Comparison of ENCODE assay signal across 8 cellular contexts in genomic region chr15:42133892-42134502, GRCh38. TPM values are rescaled to one million over a fixed set of nuclear protein-coding genes. Genes with fewer than 3 reads are reported as not detected.
DNase-seq lines count a peak whose midpoint lies in the region; ATAC-seq and TF ChIP-seq lines count a peak whose summit lies in the region.

No MANE protein-coding gene starts in this region.

- no peaks in the 10 kb centered on the region for H3K9me3 ChIP-seq in osteoblast (ENCODE audit: low read depth, low read length)

- no peak overlapping the region for H3K4me2 ChIP-seq in osteoblast (ENCODE audit: insufficient read depth, low read length)

- H3K27me3 ChIP-seq in osteoblast (ENCODE audit: insufficient read depth, low read length) = peaks cover 40% of the 10 kb centered on the region

- H3K9me3 Mint-ChIP-seq in activated CD4-positive, alpha-beta T cell treated with anti-CD3 and anti-CD28 coated beads, Interleukin-2, amount 10 ng/mL, durations not matched to agents 24 days and 14 days = no peaks in the 10 kb centered on the region
- no peaks in the 10 kb centered on the region for H3K9me3 Mint-ChIP-seq in endothelial cell (ENCODE audit: unreplicated experiment)

- TF ChIP-seq CTCF in GM12873 (IDR thresholded peaks at IDR 0.05; ENCODE audit: insufficient read depth, low read depth, low read length, missing control alignments) (peak; percentile 86), endothelial cell (IDR thresholded peaks at IDR 0.05; ENCODE audit: unreplicated experiment) (peak; percentile 62), osteoblast (IDR thresholded peaks at IDR 0.05; ENCODE audit: extremely low read depth, low read depth, low read length) (peak; percentile 73)

- no peaks in the 10 kb centered on the region for H3K4me1 ChIP-seq in osteoblast (ENCODE audit: insufficient read depth, low read length)

- H3K4me1 Mint-ChIP-seq in activated CD4-positive, alpha-beta T cell treated with anti-CD3 and anti-CD28 coated beads, Interleukin-2, amount 10 ng/mL, durations not matched to agents 24 days and 14 days = peaks cover 5% of the 10 kb centered on the region
- H3K4me1 Mint-ChIP-seq in endothelial cell (ENCODE audit: unreplicated experiment) = peaks cover 20% of the 10 kb centered on the region

- no peak overlapping the region for H3K27ac Mint-ChIP-seq in activated CD4-positive, alpha-beta T cell treated with anti-CD3 and anti-CD28 coated beads, Interleukin-2, amount 10 ng/mL, durations not matched to agents 24 days and 14 days
- no peak overlapping the region for H3K27ac Mint-ChIP-seq in endothelial cell (ENCODE audit: unreplicated experiment)

- H3K79me2 ChIP-seq in osteoblast (ENCODE audit: insufficient read depth, low read length) = no peaks in the 10 kb centered on the region

- H3K36me3 ChIP-seq in osteoblast (ENCODE audit: insufficient read depth, low read length) = no peaks in the 10 kb centered on the region

- H3K27me3 Mint-ChIP-seq in activated CD4-positive, alpha-beta T cell treated with anti-CD3 and anti-CD28 coated beads, Interleukin-2, amount 10 ng/mL, durations not matched to agents 24 days and 14 days = peaks cover 16% of the 10 kb centered on the region
- peaks cover 2% of the 10 kb centered on the region for H3K27me3 Mint-ChIP-seq in endothelial cell (ENCODE audit: unreplicated experiment)

- H3K4me3 ChIP-seq in osteoblast (ENCODE audit: insufficient read depth, low read length) = no peak overlapping the region

- H4K20me1 ChIP-seq in osteoblast (ENCODE audit: insufficient read depth, low read length) = no peaks in the 10 kb centered on the region

- no peaks in the 10 kb centered on the region for H3K36me3 Mint-ChIP-seq in activated CD4-positive, alpha-beta T cell treated with anti-CD3 and anti-CD28 coated beads, Interleukin-2, amount 10 ng/mL, durations not matched to agents 24 days and 14 days (ENCODE audit: low read depth)
- no peaks in the 10 kb centered on the region for H3K36me3 Mint-ChIP-seq in endothelial cell (ENCODE audit: low read depth, unreplicated experiment)

- DNase-seq in A172 (ENCODE audit: low spot score) = peak; percentile 23
- DNase-seq in NCI-H226 = peak; percentile 7
- DNase-seq in activated CD4-positive, alpha-beta T cell treated with anti-CD3 and anti-CD28 coated beads, Interleukin-2, amount 10 ng/mL, durations not matched to agents 24 days and 14 days = peak; percentile 90
- peak; percentile 86 for DNase-seq in endothelial cell (ENCODE audit: low spot score)
- peak; percentile 87 for DNase-seq in osteoblast (ENCODE audit: insufficient read length, low spot score, missing footprints)

- H3K4me3 Mint-ChIP-seq in activated CD4-positive, alpha-beta T cell treated with anti-CD3 and anti-CD28 coated beads, Interleukin-2, amount 10 ng/mL, durations not matched to agents 24 days and 14 days = no peak overlapping the region
- no peak overlapping the region for H3K4me3 Mint-ChIP-seq in endothelial cell (ENCODE audit: unreplicated experiment)

- H2AFZ ChIP-seq in osteoblast (ENCODE audit: low read length) = no peak overlapping the region

- no peak overlapping the region for H3K27ac ChIP-seq in osteoblast (ENCODE audit: low read depth, low read length)

- no peak for ATAC-seq in HG02970 (IDR thresholded peaks at IDR 0.05; ENCODE audit: low FRiP score, unreplicated experiment)
- no peak for ATAC-seq in HG02571 (IDR thresholded peaks at IDR 0.05; ENCODE audit: unreplicated experiment)

- intact Hi-C loops in activated CD4-positive, alpha-beta T cell treated with anti-CD3 and anti-CD28 coated beads, Interleukin-2, amount 10 ng/mL, durations not matched to agents 24 days and 14 days (cut with micrococcal nuclease) = no loop called here

RNA-seq across cellular contexts. Expression of gene PLA2G4F, which starts 22.4 kb away (rescaled TPM):
- total RNA-seq in A172 (2014; rRNA removed; shearing (Covaris generic)) = not detected in 2 replicates
- total RNA-seq in activated CD4-positive, alpha-beta T cell treated with anti-CD3 and anti-CD28 coated beads, Interleukin-2, amount 10 ng/mL, durations not matched to agents 24 days and 14 days = not detected in 2 replicates
- total RNA-seq in endothelial cell (ENCODE audit: unreplicated experiment) (not detected), osteoblast (not detected in 2 replicates)

RNA-seq across cellular contexts. Expression of gene PLA2G4D, which starts 39.6 kb away (rescaled TPM):
- not detected in 2 replicates for total RNA-seq in A172 (2014; rRNA removed; shearing (Covaris generic))
- total RNA-seq in activated CD4-positive, alpha-beta T cell treated with anti-CD3 and anti-CD28 coated beads, Interleukin-2, amount 10 ng/mL, durations not matched to agents 24 days and 14 days = not detected in 2 replicates
- total RNA-seq in endothelial cell (ENCODE audit: unreplicated experiment) (not detected), osteoblast (not detected in 2 replicates)

Comparison
In these comparisons a context has a peak if more than half of its experiments do, and no peak if none do; other contexts are left out.
1. DNase-seq: peak in every context shown above with its lines; median percentile 90 in activated CD4-positive, alpha-beta T cell treated with anti-CD3 and anti-CD28 coated beads, Interleukin-2, amount 10 ng/mL, durations not matched to agents 24 days and 14 days; 87 in osteoblast; 86 in endothelial cell; 23 in A172; 7 in NCI-H226.